ENCODE assay signal across 13 cellular contexts in genomic region chr6:82906951-82907350, GRCh38.
DNase-seq lines count a peak whose midpoint lies in the region; ATAC-seq and TF ChIP-seq lines count a peak whose summit lies in the region.
"Had no signal": no experiment of that assay in that cellular context is flagged by ENCODE, and none has a peak within 500 bp of the region (broad histone marks: within the 10 kb centered on the region; RNA-seq: fewer than 3 reads in every experiment).

No MANE protein-coding gene starts in this region.

- ATAC-seq in SK-N-SH treated with all-trans-retinoic acid at 6 μM for 48 hours (peak; percentile 51), foreskin keratinocyte (peak; percentile 89), HG02970 (IDR thresholded peaks at IDR 0.05; ENCODE audit: low FRiP score, unreplicated experiment) (no peak)
- ATAC-seq: activated CD4-positive, CD25-positive, alpha-beta regulatory T cell treated with anti-CD3 and anti-CD28 coated beads, Interleukin-2, amount 50 U/mL, for 24 hours; activated T-helper 17 cell treated with anti-CD3 and anti-CD28 coated beads, Interleukin-2, amount 50 U/mL, for 72 hours had no signal

- no peaks in the 10 kb centered on the region for H3K36me3 ChIP-seq in HEK293 (ENCODE audit: control insufficient read depth in 2 of 2, insufficient read depth in 1 of 2, low read length in 2 of 2)
- H3K36me3 ChIP-seq: tibial nerve had no signal

- H3K4me1 ChIP-seq in HEK293 (ENCODE audit: control insufficient read depth, insufficient read depth, low read length), result 0 out of 2 replicates have a peak, but pooled peaks cover 4% of the 10 kb centered on the region
- peaks cover 3% of the 10 kb centered on the region for H3K4me1 ChIP-seq in foreskin keratinocyte
- H3K4me1 ChIP-seq: tibial nerve had no signal

- POLR2A ChIA-PET in HEK293 (lab: Yijun Ruan, JAX), result no interaction called here

- no peaks in the 10 kb centered on the region for H3K9me3 ChIP-seq in HEK293 (ENCODE audit: control insufficient read depth, insufficient read depth, low read depth, low read length)
- H3K9me3 ChIP-seq: tibial nerve had no signal

- DNase-seq in foreskin keratinocyte (peak; percentile 26 to 62), skeletal muscle cell (ENCODE audit: low read depth) (peak; percentile 21), NCI-H345 (lab: John Stamatoyannopoulos, UW) (no peak)
- DNase-seq in stimulated activated CD4-positive, alpha-beta T cell treated with anti-CD3 and anti-CD28 coated beads, Interleukin-12 subunit alpha, Interleukin-12 subunit beta, amount 100 ng/mL, for 4 hours, result no peak
- DNase-seq: cerebellar nuclear complex, DMS79 treated with DMSO at 0.1 percent for 48 hours, NCI-H524 treated with DMSO at 0.1 percent for 48 hours had no signal

- CTCF ChIA-PET in HEK293 (lab: Yijun Ruan, JAX), result no interaction called here

- H3K4me3 ChIP-seq in HEK293 (ENCODE audit: low read depth, low read length) (no peak overlapping the region), skeletal muscle cell (ENCODE audit: low read depth, low read length) (no peak overlapping the region)
- H3K4me3 ChIP-seq: tibial nerve had no signal

- no peak overlapping the region for H3K27ac ChIP-seq in HEK293 (ENCODE audit: extremely low read depth, low read depth, low read length)
- H3K27ac ChIP-seq in foreskin keratinocyte, result no peak overlapping the region
- H3K27ac ChIP-seq: tibial nerve had no signal

- TF ChIP-seq CTCF in HEK293 (tag by site-specific recombination; IDR thresholded peaks at IDR 0.05) (no peak), foreskin keratinocyte (conservative IDR thresholded peaks at IDR 0.05) (no peak)

- H3K27me3 ChIP-seq in foreskin keratinocyte, result no peaks in the 10 kb centered on the region
- H3K27me3 ChIP-seq: tibial nerve had no signal

TF ChIP-seq in HEK293, 187 proteins besides CTCF, POLR2A, EP300 and RAD21:
- peak; percentile 47 for TF ChIP-seq PRDM6 (tag by site-specific recombination; IDR thresholded peaks at IDR 0.05)
- TF ChIP-seq SCRT2 (tag by site-specific recombination; IDR thresholded peaks at IDR 0.05), result 0 out of 2 replicates have a peak, but pooled peaks have one; percentile 21
- TF ChIP-seq ZNF324 (tag by site-specific recombination; IDR thresholded peaks at IDR 0.05), result no peak
- no peak for TF ChIP-seq ZBTB17 (tag by site-specific recombination; IDR thresholded peaks at IDR 0.05)
- TF ChIP-seq ZNF529 (tag by site-specific recombination; IDR thresholded peaks at IDR 0.05; ENCODE audit: insufficient replicate concordance), result no peak
- peak; percentile 36; the same call in 1 of the 2 replicates for TF ChIP-seq FEZF1 (tag by site-specific recombination; IDR thresholded peaks at IDR 0.05)
TF ChIP-seq in HEK293: peak in this region for 3.

TF ChIP-seq in SK-N-SH treated with all-trans-retinoic acid at 6 μM for 48 hours, 23 proteins besides CTCF, POLR2A, EP300 and RAD21:
- TF ChIP-seq POU6F1 (CRISPR knock-in tag; IDR thresholded peaks at IDR 0.05; ENCODE audit: borderline replicate concordance, low read depth) (no peak), PATZ1 (CRISPR knock-in tag; IDR thresholded peaks at IDR 0.05; ENCODE audit: borderline replicate concordance) (no peak), RARB (CRISPR knock-in tag; IDR thresholded peaks at IDR 0.05) (no peak), ESRRG (CRISPR knock-in tag; IDR thresholded peaks at IDR 0.05) (no peak), ISL1 (CRISPR knock-in tag; IDR thresholded peaks at IDR 0.05) (no peak), ZFP3 (CRISPR knock-in tag; IDR thresholded peaks at IDR 0.05) (no peak), TCF4 (CRISPR knock-in tag; IDR thresholded peaks at IDR 0.05; ENCODE audit: borderline replicate concordance) (no peak)

Comparison
In these comparisons a context has a peak if more than half of its experiments do, and no peak if none do; other contexts are left out.
1. DNase-seq: peak in foreskin keratinocyte (2 of 2) and skeletal muscle cell (single experiment); none in NCI-H345 (single experiment) and stimulated activated CD4-positive, alpha-beta T cell treated with anti-CD3 and anti-CD28 coated beads, Interleukin-12 subunit alpha, Interleukin-12 subunit beta, amount 100 ng/mL, for 4 hours (single experiment).